In genomic region chr1:19274636-19275035, GRCh38 we compare ENCODE assay signal across 16 cellular contexts. TPM values are rescaled to one million over a fixed set of nuclear protein-coding genes. Genes with fewer than 3 reads are reported as not detected.
A peak's percentile ranks its signal among the peaks of the same experiment; 100 is the strongest.
DNase-seq lines count a peak whose midpoint lies in the region; TF ChIP-seq lines count a peak whose summit lies in the region.
"Had no signal": no experiment of that assay in that cellular context is flagged by ENCODE, and none has a peak within 500 bp of the region (broad histone marks: within the 10 kb centered on the region; RNA-seq: fewer than 3 reads in every experiment).

No MANE protein-coding gene starts in this region.

- in situ Hi-C loops in mammary epithelial cell (cut with MboI; ENCODE audit: low sequenced_read_pairs in 2 of 2), result no loop called here

- TF ChIP-seq POLR2A in stomach (IDR thresholded peaks at IDR 0.05), result no peak

- no peaks in the 10 kb centered on the region for H3K36me3 ChIP-seq in mammary epithelial cell (ENCODE audit: insufficient read depth, low read length)
- no peaks in the 10 kb centered on the region for H3K36me3 ChIP-seq in endodermal cell (ENCODE audit: control insufficient read depth, insufficient read depth, low read length)
- H3K36me3 ChIP-seq in stomach, result peaks cover 0 to 6% (median 3%) of the 10 kb centered on the region in 4 donors

- no peak overlapping the region for H3K4me3 ChIP-seq in mammary epithelial cell (replicated peaks in 1 of 3; ENCODE audit: insufficient read depth in 1 of 3, low read depth in 2 of 3, low read length in 3 of 3)
- H3K4me3 ChIP-seq in endodermal cell (ENCODE audit: low read length), result no peak overlapping the region
- no peak overlapping the region for H3K4me3 ChIP-seq in stomach

- no peak for TF ChIP-seq CTCF in mammary epithelial cell (conservative IDR thresholded peaks at IDR 0.05 in 1 of 2, IDR thresholded peaks at IDR 0.05 in 1 of 2; ENCODE audit: extremely low read depth in 1 of 2, insufficient read depth in 1 of 2, low read depth in 1 of 2, low read length in 2 of 2)
- no peak for TF ChIP-seq CTCF in MCF 10A (IDR thresholded peaks at IDR 0.05; ENCODE audit: unreplicated experiment)
- TF ChIP-seq CTCF in endodermal cell (conservative IDR thresholded peaks at IDR 0.05), result no peak
- no peak for TF ChIP-seq CTCF in stomach (IDR thresholded peaks at IDR 0.05)

- 100% methylated on average over 5 of the region's 5 CpGs for WGBS in mammary epithelial cell (ENCODE audit: low coverage, missing lambda C conversion rate)
- 87 to 89% methylated on average over 3 to 4 of the region's 5 CpGs for WGBS in endodermal cell (ENCODE audit: insufficient coverage in 1 of 2, insufficient read length in 1 of 2), 2 experiments
- 74 to 94% (median 87%) methylated on average over 4 to 5 of the region's 5 CpGs for WGBS in stomach, 5 donors

- POLR2A ChIA-PET in MCF 10A (lab: Yijun Ruan, JAX), result no interaction called here

- H4K20me1 ChIP-seq in mammary epithelial cell (ENCODE audit: insufficient read depth, low read length), result no peaks in the 10 kb centered on the region

- CTCF ChIA-PET in mammary epithelial cell (lab: Charles Lee; ENCODE audit: low non-redundant PET), result no interaction called here
- CTCF ChIA-PET in MCF 10A (lab: Yijun Ruan, JAX), result no interaction called here

- H3K27me3 ChIP-seq in mammary epithelial cell (ENCODE audit: insufficient read depth, low read length), result no peaks in the 10 kb centered on the region
- peaks cover 35% of the 10 kb centered on the region for H3K27me3 ChIP-seq in endodermal cell (ENCODE audit: control insufficient read depth, insufficient read depth, low read length, poor library complexity, severe bottlenecking)
- peaks cover 0 to 11% (median 0%) of the 10 kb centered on the region in 3 donors for H3K27me3 ChIP-seq in stomach

- H3K9me3 Mint-ChIP-seq in MCF 10A (ENCODE audit: unreplicated experiment), result peaks cover 7% of the 10 kb centered on the region
- peaks cover 2% of the 10 kb centered on the region for H3K9me3 Mint-ChIP-seq in endodermal cell

- no peaks in the 10 kb centered on the region for H3K27me3 Mint-ChIP-seq in MCF 10A (ENCODE audit: insufficient read depth, unreplicated experiment)
- H3K27me3 Mint-ChIP-seq in endodermal cell (ENCODE audit: insufficient read depth), result peaks cover 21% of the 10 kb centered on the region

- peak overlapping the region; percentile 80 for H2AFZ ChIP-seq in mammary epithelial cell (ENCODE audit: low read depth, low read length)

- dilution Hi-C loops in mammary epithelial cell (cut with HindIII; ENCODE audit: low sequenced_read_pairs), result no loop called here

- H3K9me3 ChIP-seq in mammary epithelial cell (replicated peaks; ENCODE audit: insufficient read depth, low read length), result peaks cover 4% of the 10 kb centered on the region
- no peaks in the 10 kb centered on the region for H3K9me3 ChIP-seq in endodermal cell (ENCODE audit: control insufficient read depth, low read length)
- H3K9me3 ChIP-seq in stomach, result peaks cover 0 to 6% (median 0%) of the 10 kb centered on the region in 4 donors

- H3K27ac Mint-ChIP-seq in MCF 10A (ENCODE audit: low read depth, unreplicated experiment) (no peak overlapping the region), endodermal cell (no peak overlapping the region)
- H3K27ac Mint-ChIP-seq: B cell had no signal

- H3K4me1 ChIP-seq in mammary epithelial cell (ENCODE audit: insufficient read depth, low read length) (peaks cover 4% of the 10 kb centered on the region), endodermal cell (ENCODE audit: control insufficient read depth, insufficient read depth, low read length) (no peaks in the 10 kb centered on the region), stomach (peaks cover 9 to 27% (median 17%) of the 10 kb centered on the region in 4 donors)

- H3K4me2 ChIP-seq in mammary epithelial cell (ENCODE audit: insufficient read depth, low read depth, low read length), result no peak overlapping the region

- H3K36me3 Mint-ChIP-seq in MCF 10A (ENCODE audit: insufficient read depth, unreplicated experiment), result peaks cover 8% of the 10 kb centered on the region
- peaks cover 1% of the 10 kb centered on the region for H3K36me3 Mint-ChIP-seq in endodermal cell (ENCODE audit: low read depth)

- H3K4me1 Mint-ChIP-seq in MCF 10A (ENCODE audit: insufficient read depth, unreplicated experiment), result no peaks in the 10 kb centered on the region
- no peaks in the 10 kb centered on the region for H3K4me1 Mint-ChIP-seq in endodermal cell

- DNase-seq in mammary epithelial cell (no peak), MCF 10A (ENCODE audit: unreplicated experiment) (no peak), endodermal cell (no peak), stomach (no peak), T-helper 9 cell (no peak), amygdala (lab: John Stamatoyannopoulos, UW) (no peak)
- DNase-seq: DMS 273 treated with DMSO at 0.1 percent for 48 hours, NCI-H1436, NCI-H1930, NCI-H345, NCI-H524 treated with DMSO at 0.1 percent for 48 hours, PC-3, SIG-M5 had no signal

- BruUV-seq in mammary epithelial cell (replicated peaks; lab: Mats Ljungman, UMichigan) (no TSS peak), MCF 10A (replicated peaks; lab: Mats Ljungman, UMichigan) (no TSS peak)

- H3K27ac ChIP-seq in mammary epithelial cell (ENCODE audit: insufficient read depth, low read depth, low read length) (no peak overlapping the region), endodermal cell (ENCODE audit: low read depth, low read length) (no peak overlapping the region), stomach (peak overlapping the region; percentile 81 to 96 (median 82))
- H3K27ac ChIP-seq: RWPE1 had no signal

- no peak overlapping the region for H3K4me3 Mint-ChIP-seq in MCF 10A (ENCODE audit: unreplicated experiment)
- H3K4me3 Mint-ChIP-seq in endodermal cell, result peak overlapping the region; percentile 26
- H3K4me3 Mint-ChIP-seq: B cell had no signal

- intact Hi-C loops in mammary epithelial cell (cut with micrococcal nuclease) (no loop called here), MCF 10A (cut with micrococcal nuclease) (no loop called here), stomach (cut with DNase I; ENCODE audit: low total_unique reads) (no loop called here)

- no peak for TF ChIP-seq EP300 in stomach (IDR thresholded peaks at IDR 0.05)

- H3K79me2 ChIP-seq in mammary epithelial cell (ENCODE audit: insufficient read depth, low read length), result no peaks in the 10 kb centered on the region

- H3K9ac ChIP-seq in mammary epithelial cell (ENCODE audit: insufficient read depth, low read length), result no peak overlapping the region
- no peak overlapping the region for H3K9ac ChIP-seq in endodermal cell (ENCODE audit: extremely low read depth, low read length, poor library complexity, severe bottlenecking)

RNA-seq across cellular contexts. Expression of gene AKR7A3, which starts 13.9 kb away (rescaled TPM):
- total RNA-seq in mammary epithelial cell (under 1 TPM; 0.50 to 0.59 TPM), MCF 10A (2022) (0.40 and 0.69 TPM in 2 replicates), endodermal cell (1 to 10 TPM in 1 of 2 donors, under 1 TPM in 1; 0.92 to 2.0 TPM), stomach (100 to 1,000 TPM in 2 of 5 donors, 10 to 100 TPM in 3; 24.0 to 269 (median 86.9) TPM)
- polyA plus RNA-seq in mammary epithelial cell (0.16 TPM), stomach (100 to 1,000 TPM; 142 to 510 (median 148) TPM)
- polyA minus RNA-seq in mammary epithelial cell, result not detected
- 0.85 TPM for polyA plus RNA-seq in endodermal cell (2013, experiment 1 of 2)
- 1.2 TPM for polyA plus RNA-seq in endodermal cell (2013, experiment 2 of 2)
- total RNA-seq: A172 had no signal

RNA-seq across cellular contexts. Expression of gene MRTO4, which starts 23.0 kb away (rescaled TPM):
- total RNA-seq in mammary epithelial cell (10 to 100 TPM; 23.3 to 51.6 TPM), MCF 10A (2022) (37.3 and 46.0 TPM in 2 replicates), endodermal cell (10 to 100 TPM; 37.7 to 44.5 TPM), stomach (10 to 100 TPM in 2 of 5 donors, 1 to 10 TPM in 3; 1.8 to 22.0 (median 8.1) TPM)
- polyA plus RNA-seq in mammary epithelial cell (73.6 TPM), stomach (10 to 100 TPM; 31.3 to 46.7 (median 31.6) TPM)
- polyA minus RNA-seq in mammary epithelial cell, result 22.3 TPM
- polyA plus RNA-seq in endodermal cell (2013, experiment 1 of 2), result 29.7 TPM
- polyA plus RNA-seq in endodermal cell (2013, experiment 2 of 2), result 27.2 TPM

RNA-seq across cellular contexts. Expression of gene EMC1, which starts 23.3 kb away (rescaled TPM):
- total RNA-seq in mammary epithelial cell, result 10 to 100 TPM; 68.0 to 75.0 TPM
- 55.7 TPM for polyA plus RNA-seq in mammary epithelial cell
- polyA minus RNA-seq in mammary epithelial cell, result 101 TPM
- 75.9 and 77.2 TPM in 2 replicates for total RNA-seq in MCF 10A (2022)
- 10 to 100 TPM; 59.0 to 67.5 TPM for total RNA-seq in endodermal cell
- polyA plus RNA-seq in endodermal cell (2013, experiment 1 of 2), result 45.9 TPM
- 38.7 TPM for polyA plus RNA-seq in endodermal cell (2013, experiment 2 of 2)
- total RNA-seq in stomach, result 10 to 100 TPM; 27.7 to 94.1 (median 53.5) TPM
- polyA plus RNA-seq in stomach, result 1 to 10 TPM; 4.5 to 6.7 (median 6.6) TPM

RNA-seq across cellular contexts. Expression of gene AKR7A2, which starts 37.3 kb away (rescaled TPM):
- 10 to 100 TPM; 45.7 to 60.3 TPM for total RNA-seq in mammary epithelial cell
- polyA plus RNA-seq in mammary epithelial cell, result 65.9 TPM
- polyA minus RNA-seq in mammary epithelial cell, result 43.9 TPM
- total RNA-seq in MCF 10A (2022), result 26.7 and 28.7 TPM in 2 replicates
- total RNA-seq in endodermal cell, result 10 to 100 TPM; 47.8 to 66.1 TPM
- polyA plus RNA-seq in endodermal cell (2013, experiment 1 of 2), result 53.1 TPM
- polyA plus RNA-seq in endodermal cell (2013, experiment 2 of 2), result 52.3 TPM
- total RNA-seq in stomach, result 100 to 1,000 TPM in 1 of 5 donors, 10 to 100 TPM in 3, not detected in 1; 18.7 to 108 (median 45.8) TPM
- 10 to 100 TPM; 33.4 to 71.2 (median 48.6) TPM for polyA plus RNA-seq in stomach

RNA-seq across cellular contexts. Expression of gene SLC66A1, which starts 37.5 kb away (rescaled TPM):
- total RNA-seq in mammary epithelial cell, result 10 to 100 TPM; 17.7 to 19.7 TPM
- polyA plus RNA-seq in mammary epithelial cell, result 16.6 TPM
- polyA minus RNA-seq in mammary epithelial cell, result 10.5 TPM
- 16.2 and 20.2 TPM in 2 replicates for total RNA-seq in MCF 10A (2022)
- 10 to 100 TPM; 20.8 to 22.6 TPM for total RNA-seq in endodermal cell
- 20.0 TPM for polyA plus RNA-seq in endodermal cell (2013, experiment 1 of 2)
- polyA plus RNA-seq in endodermal cell (2013, experiment 2 of 2), result 18.9 TPM
- 10 to 100 TPM in 2 of 5 donors, 1 to 10 TPM in 3; 1.8 to 14.5 (median 9.1) TPM for total RNA-seq in stomach
- polyA plus RNA-seq in stomach, result 10 to 100 TPM; 10.1 to 11.9 (median 11.1) TPM

Comparison
In these comparisons a context has a peak if more than half of its experiments do, and no peak if none do; other contexts are left out.
1. H3K27ac ChIP-seq: peak in stomach (5 of 5); none in mammary epithelial cell (single experiment) and endodermal cell (single experiment).
2. RNA of gene AKR7A3, which starts 13.9 kb away (total RNA-seq): 24.0 to 269 TPM in stomach; 0.92 to 2.0 TPM in endodermal cell, 0.50 to 0.59 TPM in mammary epithelial cell and 0.40 to 0.69 TPM in MCF 10A; every median in the first group is over 4 times any median in the second.